Comparison of ENCODE assay signal across 8 cellular contexts in genomic region chr14:23114669-23115491, GRCh38. TPM values are rescaled to one million over a fixed set of nuclear protein-coding genes. Genes with fewer than 3 reads are reported as not detected.
DNase-seq lines count a peak whose midpoint lies in the region; ATAC-seq, FAIRE-seq and TF ChIP-seq lines count a peak whose summit lies in the region.

No MANE protein-coding gene starts in this region.

- intact Hi-C loops in left cardiac atrium (cut with DNase I): loop anchor here in 1 of 2 donors (5.0 kb wide), 1 partner anchor 442 kb away; the partner anchor contains the start of gene THTPA
- intact Hi-C loops in Right ventricle myocardium superior (cut with DNase I): no loop called here

- peaks cover 0 to 14% of the 10 kb centered on the region in 2 experiments; a peak in 3 of 4 replicates for H3K4me1 ChIP-seq in SK-N-SH (ENCODE audit: control insufficient read depth in 1 of 2, insufficient read depth in 2 of 2, low read depth in 1 of 2, low read length in 1 of 2)

- TF ChIP-seq CTCF in SK-N-SH (IDR thresholded peaks at IDR 0.05): peak; percentile 28

- WGBS in SK-N-SH (ENCODE audit: low lambda C conversion rate): 10% methylated on average over 10 of the region's 11 CpGs

- H3K36me3 ChIP-seq in SK-N-SH (replicated peaks in 1 of 2; ENCODE audit: control insufficient read depth in 1 of 2, insufficient read depth in 2 of 2, low read length in 1 of 2): no peaks in the 10 kb centered on the region

- H3K9ac ChIP-seq in SK-N-SH: peak overlapping the region; percentile 45

- no peak for DNase-seq in left cardiac atrium
- DNase-seq in Right ventricle myocardium superior: no peak
- peak; percentile 43 for DNase-seq in SK-N-SH
- peak; percentile 71 for DNase-seq in fibroblast of the conjunctiva (ENCODE audit: low read depth)
- peak; percentile 89 for DNase-seq in urothelium cell line (ENCODE audit: low spot score)
- no peak for DNase-seq in NCI-H345 (lab: John Stamatoyannopoulos, UW)
- DNase-seq in NOMO-1 treated with dmso at 0.1 percent for 144 hours (lab: John Stamatoyannopoulos, UW; ENCODE audit: unreplicated experiment): no peak

- peaks cover 11% of the 10 kb centered on the region; the same call in 1 of the 2 replicates for H3K27me3 ChIP-seq in SK-N-SH (ENCODE audit: insufficient read depth)

- H3K27ac ChIP-seq in SK-N-SH (ENCODE audit: low read depth in 2 of 2, low read length in 1 of 2): peak overlapping the region in 1 of 2 experiments; percentile 80; a peak in 2 of 4 replicates

- peak overlapping the region; percentile 74 for H3K4me2 ChIP-seq in SK-N-SH

- peak overlapping the region; percentile 50 for H2AFZ ChIP-seq in SK-N-SH (ENCODE audit: low read depth)

- TF ChIP-seq RAD21 in SK-N-SH (IDR thresholded peaks at IDR 0.05; ENCODE audit: low read length): no peak

- no peaks in the 10 kb centered on the region for H3K9me2 ChIP-seq in SK-N-SH

- H4K20me1 ChIP-seq in SK-N-SH (ENCODE audit: insufficient read depth): no peaks in the 10 kb centered on the region

- H3K4me3 ChIP-seq in SK-N-SH (ENCODE audit: low read depth in 2 of 2, low read length in 1 of 2): no peak overlapping the region

- peaks cover 3% of the 10 kb centered on the region for H3F3A ChIP-seq in SK-N-SH (replicated peaks; ENCODE audit: insufficient read depth)

- POLR2A ChIA-PET in SK-N-SH (lab: Yijun Ruan, JAX): no interaction called here

- no peak for TF ChIP-seq EP300 in SK-N-SH (IDR thresholded peaks at IDR 0.05; ENCODE audit: borderline replicate concordance in 1 of 2, low read depth in 1 of 2, low read length in 1 of 2)

- ATAC-seq in left cardiac atrium: peak; percentile 19 to 76
- ATAC-seq in Right ventricle myocardium superior (ENCODE audit: poor library complexity): no peak
- ATAC-seq in HG02852 (IDR thresholded peaks at IDR 0.05; ENCODE audit: unreplicated experiment): no peak

- H3K79me2 ChIP-seq in SK-N-SH (ENCODE audit: insufficient read depth): no peaks in the 10 kb centered on the region

- CTCF ChIA-PET in SK-N-SH (lab: Yijun Ruan, JAX): interaction anchor here (1.0 to 19.7 kb wide), 2 partner anchors 9 to 69 kb away, joined by 4 to 495 read pairs; partner anchors contain the start of gene SLC7A8

- H3K9me3 ChIP-seq in SK-N-SH: no peaks in the 10 kb centered on the region

- no peak for FAIRE-seq in urothelium cell line (lab: Jason Lieb, UNC)

TF ChIP-seq in SK-N-SH, 30 proteins besides CTCF, POLR2A, EP300 and RAD21 (continues in another document):
- TF ChIP-seq MAX (IDR thresholded peaks at IDR 0.05; ENCODE audit: low read depth): 0 out of 2 replicates have a peak, but pooled peaks have one; percentile 41
- TF ChIP-seq ZBTB33 (IDR thresholded peaks at IDR 0.05; ENCODE audit: borderline replicate concordance, low read depth): no peak
- 0 out of 2 replicates have a peak, but pooled peaks have one; percentile 26 for TF ChIP-seq NFIC (IDR thresholded peaks at IDR 0.05; ENCODE audit: borderline replicate concordance)
- TF ChIP-seq TCF12 (IDR thresholded peaks at IDR 0.05): peak; percentile 64
- 0 out of 2 replicates have a peak, but pooled peaks have one; percentile 30 for TF ChIP-seq TEAD4 (IDR thresholded peaks at IDR 0.05; ENCODE audit: borderline replicate concordance, insufficient read depth)
- TF ChIP-seq SMC3 (IDR thresholded peaks at IDR 0.05; ENCODE audit: low read depth, low read length): no peak
- TF ChIP-seq USF1 (IDR thresholded peaks at IDR 0.05; ENCODE audit: borderline replicate concordance, low read depth): no peak
- peak; percentile 83 for TF ChIP-seq JUND (IDR thresholded peaks at IDR 0.05)
- TF ChIP-seq SIN3A (IDR thresholded peaks at IDR 0.05; ENCODE audit: borderline replicate concordance, low read depth, low read length): no peak
- TF ChIP-seq RFX5 (IDR thresholded peaks at IDR 0.05; ENCODE audit: low read length): no peak
- peak; percentile 41; the same call in 1 of the 2 replicates for TF ChIP-seq RXRA (IDR thresholded peaks at IDR 0.05; ENCODE audit: borderline replicate concordance, low read depth)
- peak; percentile 58 for TF ChIP-seq ELF1 (IDR thresholded peaks at IDR 0.05)
- TF ChIP-seq FOSL2 (IDR thresholded peaks at IDR 0.05; ENCODE audit: borderline replicate concordance, low read depth): peak; percentile 86; the same call in 1 of the 2 replicates
- TF ChIP-seq NRF1 (IDR thresholded peaks at IDR 0.05; ENCODE audit: low read depth, low read length): no peak
- no peak for TF ChIP-seq YY1 (IDR thresholded peaks at IDR 0.05; ENCODE audit: low read depth)
- peak; percentile 50; the same call in 1 of the 2 replicates for TF ChIP-seq PBX3 (IDR thresholded peaks at IDR 0.05)
- TF ChIP-seq POLR2AphosphoS5 (IDR thresholded peaks at IDR 0.05; ENCODE audit: low read depth, low read length): no peak; the same call in 1 of the 2 replicates
- no peak for TF ChIP-seq USF2 (IDR thresholded peaks at IDR 0.05; ENCODE audit: borderline replicate concordance, low read depth, low read length)
- peak; percentile 75; the same call in 1 of the 2 replicates for TF ChIP-seq MEF2A (IDR thresholded peaks at IDR 0.05; ENCODE audit: borderline replicate concordance, low read depth)

RNA-seq across cellular contexts. Expression of gene CEBPE, which starts 4.2 kb away (rescaled TPM):
- not detected for total RNA-seq in left cardiac atrium
- not detected for total RNA-seq in Right ventricle myocardium superior
- polyA plus RNA-seq in SK-N-SH (2012; rRNA removed): not detected in 2 replicates
- polyA plus RNA-seq in SK-N-SH (2012; cell fraction: cytosol; rRNA removed): not detected in 2 replicates
- not detected in 2 replicates for polyA plus RNA-seq in SK-N-SH (2012; cell fraction: nucleus; rRNA removed)

RNA-seq across cellular contexts. Expression of gene CIROP, which starts 10.1 kb away (rescaled TPM):
- total RNA-seq in left cardiac atrium: not detected
- not detected for total RNA-seq in Right ventricle myocardium superior
- not detected in 2 replicates for polyA plus RNA-seq in SK-N-SH (2012; rRNA removed)
- not detected in 2 replicates for polyA plus RNA-seq in SK-N-SH (2012; cell fraction: cytosol; rRNA removed)
- not detected in 2 replicates for polyA plus RNA-seq in SK-N-SH (2012; cell fraction: nucleus; rRNA removed)

RNA-seq across cellular contexts. Expression of gene C14orf119, which starts 19.6 kb away (rescaled TPM):
- total RNA-seq in left cardiac atrium: 10 to 100 TPM; 30.8 to 37.9 TPM
- 20.6 TPM for total RNA-seq in Right ventricle myocardium superior
- 55.2 and 73.3 TPM in 2 replicates for polyA plus RNA-seq in SK-N-SH (2012; rRNA removed)
- polyA plus RNA-seq in SK-N-SH (2012; cell fraction: cytosol; rRNA removed): 58.8 and 59.3 TPM in 2 replicates
- 28.4 and 47.1 TPM in 2 replicates for polyA plus RNA-seq in SK-N-SH (2012; cell fraction: nucleus; rRNA removed)

RNA-seq across cellular contexts. Expression of gene ACIN1, which starts 19.9 kb away (rescaled TPM):
- total RNA-seq in left cardiac atrium: 10 to 100 TPM; 71.4 to 77.5 TPM
- 65.8 TPM for total RNA-seq in Right ventricle myocardium superior
- polyA plus RNA-seq in SK-N-SH (2012; rRNA removed): 159 and 195 TPM in 2 replicates
- 67.5 and 71.7 TPM in 2 replicates for polyA plus RNA-seq in SK-N-SH (2012; cell fraction: cytosol; rRNA removed)
- 543 and 819 TPM in 2 replicates for polyA plus RNA-seq in SK-N-SH (2012; cell fraction: nucleus; rRNA removed)

RNA-seq across cellular contexts. Expression of gene CDH24, which starts 57.6 kb away (rescaled TPM):
- total RNA-seq in left cardiac atrium (1 to 10 TPM; 1.6 to 3.4 TPM), Right ventricle myocardium superior (1.6 TPM)
- 30.8 and 36.7 TPM in 2 replicates for polyA plus RNA-seq in SK-N-SH (2012; rRNA removed)
- polyA plus RNA-seq in SK-N-SH (2012; cell fraction: cytosol; rRNA removed): 5.2 and 9.5 TPM in 2 replicates
- 289 and 297 TPM in 2 replicates for polyA plus RNA-seq in SK-N-SH (2012; cell fraction: nucleus; rRNA removed)

Comparison
In these comparisons a context has a peak if more than half of its experiments do, and no peak if none do; other contexts are left out.
1. ATAC-seq: peak in left cardiac atrium (2 of 2); none in Right ventricle myocardium superior (single experiment) and HG02852 (single experiment).
2. DNase-seq: peak in SK-N-SH (single experiment), fibroblast of the conjunctiva (single experiment) and urothelium cell line (single experiment); none in left cardiac atrium (single experiment), Right ventricle myocardium superior (single experiment), NCI-H345 (single experiment) and NOMO-1 treated with dmso at 0.1 percent for 144 hours (single experiment).